ENCODE assay signal across 3 cellular contexts in genomic region chr12:7851622-7852081, GRCh38. TPM values are rescaled to one million over a fixed set of nuclear protein-coding genes. Genes with fewer than 3 reads are reported as not detected.
"Had no signal": no experiment of that assay in that cellular context is flagged by ENCODE, and none has a peak within 500 bp of the region (broad histone marks: within the 10 kb centered on the region; RNA-seq: fewer than 3 reads in every experiment).

No MANE protein-coding gene starts in this region.

RNA-seq across cellular contexts. Expression of gene SLC2A14, which starts 21.1 kb away (rescaled TPM):
- total RNA-seq: NCI-H460, SK-MEL-5 had no signal
- polyA plus RNA-seq: aorta had no signal
